16 cellular contexts compared by ENCODE assay signal in the genomic region with DNA sequence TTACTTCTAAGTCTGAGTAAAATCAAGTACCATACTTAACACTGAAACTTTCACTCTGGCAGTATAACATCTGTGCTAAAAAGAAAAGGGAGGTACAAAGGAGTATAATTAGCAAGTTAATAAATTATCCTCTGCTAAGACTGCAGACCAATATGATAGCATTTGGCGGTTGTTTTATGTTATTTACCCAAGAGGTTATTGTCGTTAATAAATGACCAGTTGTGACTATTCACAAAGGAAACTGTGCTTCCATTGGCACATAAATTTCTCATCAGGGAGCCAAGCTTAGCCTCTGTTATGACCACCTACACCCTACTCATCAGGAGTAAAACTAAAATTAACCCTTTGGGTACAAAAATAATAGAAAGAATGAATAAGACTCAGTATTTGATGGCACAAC.
DNase-seq lines count a peak whose midpoint lies in the region; ATAC-seq, FAIRE-seq and TF ChIP-seq lines count a peak whose summit lies in the region.
"Had no signal": no experiment of that assay in that cellular context is flagged by ENCODE, and none has a peak within 500 bp of the region (broad histone marks: within the 10 kb centered on the region; RNA-seq: fewer than 3 reads in every experiment).

No MANE protein-coding gene starts in this region.

- no peaks in the 10 kb centered on the region for H3K27me3 ChIP-seq in pancreas
- H3K27me3 ChIP-seq: upper lobe of left lung had no signal

- no peak for TF ChIP-seq CTCF in kidney (IDR thresholded peaks at IDR 0.05; ENCODE audit: borderline replicate concordance, extremely low read depth, insufficient read depth)
- TF ChIP-seq CTCF in pancreas (IDR thresholded peaks at IDR 0.05): no peak

- H3K9me3 ChIP-seq in kidney (ENCODE audit: control insufficient read depth in 1 of 2, low read length in 2 of 2): no peaks in the 10 kb centered on the region
- H3K9me3 ChIP-seq in pancreas: no peaks in the 10 kb centered on the region
- H3K9me3 ChIP-seq: esophagus squamous epithelium, MG63, upper lobe of left lung had no signal

- H3K4me3 ChIP-seq in kidney (ENCODE audit: low read length in 2 of 2): no peak overlapping the region
- no peak overlapping the region for H3K4me3 ChIP-seq in pancreas
- H3K4me3 ChIP-seq: esophagus squamous epithelium, MG63, upper lobe of left lung had no signal

- H3K27ac ChIP-seq in kidney (ENCODE audit: low read depth in 2 of 2, low read length in 2 of 2) (no peak overlapping the region), pancreas (no peak overlapping the region)
- H3K27ac ChIP-seq: esophagus squamous epithelium had no signal

- FAIRE-seq in kidney (lab: Jason Lieb, UNC) (peak; percentile 78), pancreas (lab: Jason Lieb, UNC) (no peak)

- intact Hi-C loops in kidney (cut with DNase I) (loop anchor here (10.0 kb wide), 2 partner anchors 118 to 538 kb away; no protein-coding TSS in a partner anchor), pancreas (cut with DNase I) (loop anchor here in 2 of 3 donors (5.0 to 10.0 kb wide), 4 partner anchors 118 to 550 kb away; no protein-coding TSS in a partner anchor), posterior cingulate gyrus (cut with DNase I) (no loop called here)

- H3K36me3 ChIP-seq in kidney (ENCODE audit: control insufficient read depth in 1 of 2, insufficient read depth in 2 of 2, low read length in 2 of 2) (no peaks in the 10 kb centered on the region), pancreas (no peaks in the 10 kb centered on the region)
- H3K36me3 ChIP-seq: MG63, upper lobe of left lung had no signal

- H3K9ac ChIP-seq in kidney (ENCODE audit: low read length in 2 of 2): no peak overlapping the region

- peak; percentile 83 for DNase-seq in HT-29 (ENCODE audit: low spot score)
- DNase-seq in NCI-H748 treated with DMSO at 0.1 percent for 48 hours (lab: John Stamatoyannopoulos, UW): peak; percentile 29
- no peak for DNase-seq in kidney
- no peak for DNase-seq in pancreas
- DNase-seq in activated T-cell treated with anti-CD3 and anti-CD28 coated beads for 4 hours: no peak
- DNase-seq in posterior cingulate gyrus: no peak
- no peak for DNase-seq in NCI-H1694 treated with DMSO at 0.1 percent for 48 hours (lab: John Stamatoyannopoulos, UW)
- no peak for DNase-seq in SKM-1 treated with dmso at 0.1 percent for 144 hours (lab: John Stamatoyannopoulos, UW; ENCODE audit: unreplicated experiment)
- DNase-seq: activated naive CD4-positive, alpha-beta T cell treated with Interleukin-2 at 50 U/mL for 16 hours; effector CD8-positive, alpha-beta T cell; esophagus squamous epithelium; MG63; NCI-H1930; NCI-H345; upper lobe of left lung had no signal

- 3 to 5% methylated on average over 2 of the region's 2 CpGs for WGBS in pancreas, 2 donors

- H3K4me1 ChIP-seq in kidney (ENCODE audit: control insufficient read depth in 1 of 2, insufficient read depth in 1 of 2, low read depth in 1 of 2, low read length in 2 of 2) (peaks cover 6 to 12% of the 10 kb centered on the region in 2 donors), pancreas (peaks cover 0 to 7% (median 0%) of the 10 kb centered on the region in 3 donors)

- ATAC-seq in pancreas: peak; percentile 6 to 61 (median 47)
- ATAC-seq: natural killer cell treated with Interleukin-12 subunit alpha and Interleukin-12 subunit beta and Interleukin-15 and Interleukin-18, amount 100 ng/mL, for 72 hours had no signal

Comparison
In these comparisons a context has a peak if more than half of its experiments do, and no peak if none do; other contexts are left out.
1. DNase-seq: peak in HT-29 (single experiment) and NCI-H748 treated with DMSO at 0.1 percent for 48 hours (single experiment); none in kidney (single experiment), pancreas (0 of 6), activated T-cell treated with anti-CD3 and anti-CD28 coated beads for 4 hours (single experiment), posterior cingulate gyrus (0 of 10), NCI-H1694 treated with DMSO at 0.1 percent for 48 hours (single experiment) and SKM-1 treated with dmso at 0.1 percent for 144 hours (single experiment).